ENCODE assay signal across 2 cellular contexts in the genomic region with DNA sequence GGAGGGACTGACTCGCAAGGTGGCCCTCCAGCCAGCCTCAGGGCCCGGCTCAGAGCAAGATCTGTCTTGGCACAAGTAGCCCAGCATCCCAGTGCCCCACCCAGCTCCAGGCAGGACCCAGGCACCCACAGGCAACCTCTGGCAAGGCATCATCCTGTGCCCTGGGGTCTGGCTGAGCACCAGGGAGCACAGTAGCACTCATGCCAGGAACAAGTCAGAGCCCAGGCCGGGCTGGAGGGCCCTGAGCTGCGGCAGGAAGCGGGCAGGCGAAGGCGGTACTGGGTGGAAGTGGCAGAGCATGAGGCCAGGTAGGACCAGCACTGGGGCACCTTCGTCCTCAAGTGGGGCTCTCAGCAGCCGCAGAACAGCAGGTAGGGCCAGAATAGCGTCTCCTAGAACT.
TF ChIP-seq lines count a peak whose summit lies in the region.

No MANE protein-coding gene starts in this region.

TF ChIP-seq in A549, 52 proteins besides CTCF, POLR2A, EP300 and RAD21:
- TF ChIP-seq KDM5A (IDR thresholded peaks at IDR 0.05), result no peak
- no peak for TF ChIP-seq TP53 (CRISPR knock-in tag; IDR thresholded peaks at IDR 0.05)
- TF ChIP-seq ESRRA (IDR thresholded peaks at IDR 0.05; ENCODE audit: borderline replicate concordance, low read length), result no peak
- no peak for TF ChIP-seq RNF2 (IDR thresholded peaks at IDR 0.05; ENCODE audit: borderline replicate concordance, low read depth)
- no peak for TF ChIP-seq RARB (CRISPR knock-in tag; IDR thresholded peaks at IDR 0.05)
- TF ChIP-seq, protein P1, sequence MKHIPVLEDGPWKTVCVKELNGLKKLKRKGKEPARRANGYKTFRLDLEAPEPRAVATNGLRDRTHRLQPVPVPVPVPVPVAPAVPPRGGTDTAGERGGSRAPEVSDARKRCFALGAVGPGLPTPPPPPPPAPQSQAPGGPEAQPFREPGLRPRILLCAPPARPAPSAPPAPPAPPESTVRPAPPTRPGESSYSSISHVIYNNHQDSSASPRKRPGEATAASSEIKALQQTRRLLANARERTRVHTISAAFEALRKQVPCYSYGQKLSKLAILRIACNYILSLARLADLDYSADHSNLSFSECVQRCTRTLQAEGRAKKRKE (CRISPR knock-in tag; IDR thresholded peaks at IDR 0.05; ENCODE audit: low read depth), result no peak
- TF ChIP-seq ZNF302 (CRISPR knock-in tag; IDR thresholded peaks at IDR 0.05), result no peak
- TF ChIP-seq JUNB (IDR thresholded peaks at IDR 0.05), result no peak
- no peak for TF ChIP-seq CBX2 (IDR thresholded peaks at IDR 0.05; ENCODE audit: borderline replicate concordance, low read depth)
- TF ChIP-seq, protein P2, sequence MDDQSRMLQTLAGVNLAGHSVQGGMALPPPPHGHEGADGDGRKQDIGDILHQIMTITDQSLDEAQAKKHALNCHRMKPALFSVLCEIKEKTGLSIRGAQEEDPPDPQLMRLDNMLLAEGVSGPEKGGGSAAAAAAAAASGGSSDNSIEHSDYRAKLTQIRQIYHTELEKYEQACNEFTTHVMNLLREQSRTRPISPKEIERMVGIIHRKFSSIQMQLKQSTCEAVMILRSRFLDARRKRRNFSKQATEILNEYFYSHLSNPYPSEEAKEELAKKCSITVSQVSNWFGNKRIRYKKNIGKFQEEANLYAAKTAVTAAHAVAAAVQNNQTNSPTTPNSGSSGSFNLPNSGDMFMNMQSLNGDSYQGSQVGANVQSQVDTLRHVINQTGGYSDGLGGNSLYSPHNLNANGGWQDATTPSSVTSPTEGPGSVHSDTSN (IDR thresholded peaks at IDR 0.05), result no peak
- TF ChIP-seq RCOR1 (IDR thresholded peaks at IDR 0.05; ENCODE audit: low read depth, low read length), result no peak
- no peak for TF ChIP-seq HOXB5 (CRISPR knock-in tag; IDR thresholded peaks at IDR 0.05)
- TF ChIP-seq BHLHE40 (IDR thresholded peaks at IDR 0.05; ENCODE audit: low read depth, low read length), result no peak
- no peak for TF ChIP-seq ZSCAN20 (CRISPR knock-in tag; IDR thresholded peaks at IDR 0.05)
- no peak for TF ChIP-seq CBX8 (IDR thresholded peaks at IDR 0.05)
- TF ChIP-seq MAZ (IDR thresholded peaks at IDR 0.05; ENCODE audit: borderline replicate concordance, low read depth, low read length), result no peak
- no peak for TF ChIP-seq HOXA7 (CRISPR knock-in tag; IDR thresholded peaks at IDR 0.05)
- TF ChIP-seq, protein P3, sequence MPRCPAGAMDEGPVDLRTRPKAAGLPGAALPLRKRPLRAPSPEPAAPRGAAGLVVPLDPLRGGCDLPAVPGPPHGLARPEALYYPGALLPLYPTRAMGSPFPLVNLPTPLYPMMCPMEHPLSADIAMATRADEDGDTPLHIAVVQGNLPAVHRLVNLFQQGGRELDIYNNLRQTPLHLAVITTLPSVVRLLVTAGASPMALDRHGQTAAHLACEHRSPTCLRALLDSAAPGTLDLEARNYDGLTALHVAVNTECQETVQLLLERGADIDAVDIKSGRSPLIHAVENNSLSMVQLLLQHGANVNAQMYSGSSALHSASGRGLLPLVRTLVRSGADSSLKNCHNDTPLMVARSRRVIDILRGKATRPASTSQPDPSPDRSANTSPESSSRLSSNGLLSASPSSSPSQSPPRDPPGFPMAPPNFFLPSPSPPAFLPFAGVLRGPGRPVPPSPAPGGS (IDR thresholded peaks at IDR 0.05), result no peak
- no peak for TF ChIP-seq HDAC2 (IDR thresholded peaks at IDR 0.05)
- TF ChIP-seq MAFK (IDR thresholded peaks at IDR 0.05; ENCODE audit: partially characterized antibody), result no peak

TF ChIP-seq in HepG2, 621 proteins besides CTCF, POLR2A, EP300 and RAD21:
- no peak for TF ChIP-seq AKAP8 (CRISPR knock-in tag; IDR thresholded peaks at IDR 0.05)
- TF ChIP-seq ZNF644 (CRISPR knock-in tag; IDR thresholded peaks at IDR 0.05; ENCODE audit: low read depth), result no peak
- no peak for TF ChIP-seq ZNF709 (CRISPR knock-in tag; IDR thresholded peaks at IDR 0.05)
- peak; percentile 87; the same call in 1 of the 2 replicates for TF ChIP-seq ZNF572 (CRISPR knock-in tag; IDR thresholded peaks at IDR 0.05)
